ENCODE assay signal across 1 cellular context in the genomic region with DNA sequence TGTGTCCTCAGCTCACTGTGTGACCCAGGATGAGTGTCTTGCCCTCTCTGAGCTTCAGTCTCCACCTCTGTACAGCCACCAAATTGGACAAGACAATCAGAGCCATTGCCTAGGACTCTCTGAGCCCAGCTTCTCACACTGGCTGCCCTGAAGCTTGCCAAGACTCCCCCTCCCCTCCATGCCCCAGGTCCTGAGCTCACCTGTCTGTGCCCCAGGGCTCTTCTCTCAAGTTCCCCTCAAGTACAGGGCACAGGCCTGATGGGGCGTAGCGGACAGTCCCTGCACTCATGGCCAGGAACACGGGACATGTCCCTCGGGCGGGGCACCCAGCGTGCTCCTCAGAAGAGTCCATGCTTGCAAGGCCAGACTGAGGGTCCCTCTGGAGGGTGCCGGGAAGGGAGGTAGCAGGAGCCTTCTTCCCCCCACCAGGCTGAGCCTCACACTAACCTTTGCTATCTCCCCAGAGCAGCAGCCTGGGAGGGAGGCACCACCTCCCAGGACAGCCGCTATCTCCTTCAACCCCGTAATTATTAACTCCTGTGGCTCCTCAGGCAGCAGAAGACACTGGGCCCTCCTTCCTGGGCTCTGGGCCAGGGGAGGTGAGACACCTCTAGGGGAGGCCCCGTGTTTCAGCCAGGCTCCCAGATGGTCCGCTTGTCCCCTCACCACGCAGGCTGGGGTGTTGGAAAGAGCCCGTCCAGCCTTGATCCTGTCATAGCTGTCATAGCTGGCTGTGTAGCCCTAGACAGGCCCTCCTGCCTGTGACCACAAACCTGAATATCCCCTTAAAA.
TF ChIP-seq lines count a peak whose summit lies in the region.

No MANE protein-coding gene starts in this region.

TF ChIP-seq in A549, 52 proteins besides CTCF, POLR2A, EP300 and RAD21 (continued from another document):
- no peak for TF ChIP-seq HDAC2 (IDR thresholded peaks at IDR 0.05)
- TF ChIP-seq HOXB13 (CRISPR knock-in tag; IDR thresholded peaks at IDR 0.05; ENCODE audit: low read depth): no peak
- no peak for TF ChIP-seq RNF2 (IDR thresholded peaks at IDR 0.05; ENCODE audit: borderline replicate concordance, low read depth)
- no peak for TF ChIP-seq ESRRA (IDR thresholded peaks at IDR 0.05; ENCODE audit: borderline replicate concordance, low read length)
- TF ChIP-seq HOXA7 (CRISPR knock-in tag; IDR thresholded peaks at IDR 0.05): no peak
